ENCODE assay signal across 9 cellular contexts in genomic region chr5:93800988-93801811, GRCh38. TPM values are rescaled to one million over a fixed set of nuclear protein-coding genes. Genes with fewer than 3 reads are reported as not detected.
DNase-seq lines count a peak whose midpoint lies in the region; ATAC-seq and TF ChIP-seq lines count a peak whose summit lies in the region.
"Had no signal": no experiment of that assay in that cellular context is flagged by ENCODE, and none has a peak within 500 bp of the region (broad histone marks: within the 10 kb centered on the region; RNA-seq: fewer than 3 reads in every experiment).

No MANE protein-coding gene starts in this region.

- H3K36me3 ChIP-seq in Loucy (ENCODE audit: insufficient read depth, low read length), result no peaks in the 10 kb centered on the region
- no peaks in the 10 kb centered on the region for H3K36me3 ChIP-seq in parathyroid adenoma (ENCODE audit: control insufficient read depth, insufficient read depth, low read length)

- TF ChIP-seq CTCF in GM20000 (IDR thresholded peaks at IDR 0.05; ENCODE audit: extremely low read depth, missing control alignments) (peak; percentile 52), Loucy (conservative IDR thresholded peaks at IDR 0.05; ENCODE audit: low read length) (peak; percentile 58), fibroblast of pulmonary artery (IDR thresholded peaks at IDR 0.05; ENCODE audit: low read length, missing control alignments) (peak; percentile 59), parathyroid adenoma (IDR thresholded peaks at IDR 0.05) (peak; percentile 67)

- DNase-seq in SKM-1 treated with dmso at 0.1 percent for 144 hours (lab: John Stamatoyannopoulos, UW; ENCODE audit: unreplicated experiment) (peak; percentile 9), SKM-1 (lab: John Stamatoyannopoulos, UW; ENCODE audit: unreplicated experiment) (no peak), GM20000 (ENCODE audit: low spot score) (peak; percentile 10), SK-MEL-5 (ENCODE audit: low read depth, low spot score) (peak; percentile 68), fibroblast of pulmonary artery (ENCODE audit: low read depth) (peak; percentile 73)
- DNase-seq: activated naive CD8-positive, alpha-beta T cell treated with anti-CD3 and anti-CD28 coated beads, Interleukin-2, amount 10 ng/mL, durations not matched to agents 7 days and 5 days had no signal

- H2AFZ ChIP-seq in Loucy (ENCODE audit: low read length) (peak overlapping the region; percentile 83; the same call in 1 of the 2 replicates), parathyroid adenoma (no peak overlapping the region)

- H3K4me1 ChIP-seq in Loucy (ENCODE audit: insufficient read depth, low read length, poor library complexity, severe bottlenecking) (no peaks in the 10 kb centered on the region), parathyroid adenoma (peaks cover 2% of the 10 kb centered on the region)

- ATAC-seq in GM19023 (IDR thresholded peaks at IDR 0.05; ENCODE audit: unreplicated experiment), result no peak

- no peaks in the 10 kb centered on the region for H3F3A ChIP-seq in Loucy (ENCODE audit: low read depth)

- H3K4me3 ChIP-seq in Loucy (ENCODE audit: low read length, poor library complexity, severe bottlenecking) (no peak overlapping the region), fibroblast of pulmonary artery (replicated peaks; ENCODE audit: low read depth, low read length) (no peak overlapping the region), parathyroid adenoma (ENCODE audit: low read depth, low read length) (no peak overlapping the region)

- in situ Hi-C loops in SK-MEL-5 (cut with HindIII; ENCODE audit: low pct_unique_long_range_greater_than_20kb, low sequenced_read_pairs), result loop anchor here (25.0 kb wide), 1 partner anchor 189 kb away; no protein-coding TSS in a partner anchor

- H3K9ac ChIP-seq in Loucy (ENCODE audit: low read depth, low read length, poor library complexity, severe bottlenecking) (no peak overlapping the region), parathyroid adenoma (no peak overlapping the region)

- H3K9me3 ChIP-seq in Loucy (ENCODE audit: insufficient read depth, low read depth, low read length) (no peaks in the 10 kb centered on the region), parathyroid adenoma (ENCODE audit: control insufficient read depth, low read length) (no peaks in the 10 kb centered on the region)

- H3K27me3 ChIP-seq in Loucy (ENCODE audit: insufficient read depth, low read length, poor library complexity, severe bottlenecking), result no peaks in the 10 kb centered on the region
- no peaks in the 10 kb centered on the region for H3K27me3 ChIP-seq in parathyroid adenoma (ENCODE audit: control insufficient read depth, insufficient read depth, low read length)

- no peaks in the 10 kb centered on the region for H3K9me2 ChIP-seq in Loucy (replicated peaks; ENCODE audit: low read depth, low read length)

- H3K4me2 ChIP-seq in Loucy (ENCODE audit: low read depth, low read length, poor library complexity, severe bottlenecking) (peak overlapping the region; percentile 65), parathyroid adenoma (ENCODE audit: low read length) (no peak overlapping the region)

- H3K79me2 ChIP-seq in Loucy (ENCODE audit: insufficient read depth, low read length), result no peaks in the 10 kb centered on the region
- H3K79me2 ChIP-seq in parathyroid adenoma, result no peaks in the 10 kb centered on the region

- no peaks in the 10 kb centered on the region for H4K20me1 ChIP-seq in Loucy (ENCODE audit: insufficient read depth, low read length, poor library complexity, severe bottlenecking)

- H3K27ac ChIP-seq in parathyroid adenoma, result no peak overlapping the region

RNA-seq across cellular contexts. Expression of gene POU5F2, which starts 59.8 kb away (rescaled TPM):
- 0.19 and 0.32 TPM in 2 replicates for total RNA-seq in SK-MEL-5 (2014; rRNA removed; shearing (Covaris generic))
- polyA plus RNA-seq in SK-MEL-5 (2015; cell fraction: cytosol; rRNA removed), result not detected in 2 replicates
- 0.07 and 0.42 TPM in 2 replicates for polyA plus RNA-seq in SK-MEL-5 (2015; cell fraction: nucleus; rRNA removed)
